In the genomic region with DNA sequence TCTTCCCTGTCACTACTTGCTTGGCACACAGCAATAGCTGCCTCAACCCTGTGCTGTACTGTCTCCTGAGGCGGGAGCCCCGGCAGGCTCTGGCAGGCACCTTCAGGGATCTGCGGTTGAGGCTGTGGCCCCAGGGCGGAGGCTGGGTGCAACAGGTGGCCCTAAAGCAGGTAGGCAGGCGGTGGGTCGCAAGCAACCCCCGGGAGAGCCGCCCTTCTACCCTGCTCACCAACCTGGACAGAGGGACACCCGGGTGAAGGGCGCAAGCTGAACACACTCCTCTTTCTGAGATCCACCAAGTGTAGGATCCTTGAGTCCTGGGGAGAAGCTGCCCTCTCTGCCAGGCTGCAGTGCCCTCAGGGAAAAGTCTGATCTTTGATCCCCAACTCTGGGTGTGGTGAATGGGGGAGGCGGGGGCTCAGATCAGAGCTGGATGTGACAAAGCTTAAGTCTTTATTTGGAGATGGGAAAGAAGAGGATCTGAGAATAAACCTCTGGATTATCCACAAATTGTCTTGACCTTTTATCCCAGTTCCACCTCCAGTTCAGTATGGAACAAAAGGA, we compare ENCODE assay signal across 1 cellular context.
TF ChIP-seq lines count a peak whose summit lies in the region.

No MANE protein-coding gene starts in this region.

TF ChIP-seq in A549, 52 proteins besides CTCF, POLR2A, EP300 and RAD21 (continued from another document):
- no peak for TF ChIP-seq CHD4 (IDR thresholded peaks at IDR 0.05; ENCODE audit: borderline replicate concordance)
- TF ChIP-seq TFCP2L1 (CRISPR knock-in tag; IDR thresholded peaks at IDR 0.05) = no peak
